In genomic region chr15:70853270-70853854, GRCh38 we compare ENCODE assay signal across 9 cellular contexts. TPM values are rescaled to one million over a fixed set of nuclear protein-coding genes. Genes with fewer than 3 reads are reported as not detected.
A peak's percentile ranks its signal among the peaks of the same experiment; 100 is the strongest.
DNase-seq lines count a peak whose midpoint lies in the region; ATAC-seq, FAIRE-seq and TF ChIP-seq lines count a peak whose summit lies in the region.
"Had no signal": no experiment of that assay in that cellular context is flagged by ENCODE, and none has a peak within 500 bp of the region (broad histone marks: within the 10 kb centered on the region; RNA-seq: fewer than 3 reads in every experiment).

No MANE protein-coding gene starts in this region.

- H3K27me3 ChIP-seq in BE2C (no peaks in the 10 kb centered on the region), adipocyte (replicated peaks; ENCODE audit: control insufficient read depth, insufficient read depth, low read length) (no peaks in the 10 kb centered on the region), left ventricle myocardium inferior (ENCODE audit: low read depth) (no peaks in the 10 kb centered on the region), rectal smooth muscle tissue (ENCODE audit: control insufficient read depth, insufficient read depth, low read length) (no peaks in the 10 kb centered on the region)

- H3K9me3 ChIP-seq in BE2C (no peaks in the 10 kb centered on the region), adipocyte (ENCODE audit: control insufficient read depth, low read length) (no peaks in the 10 kb centered on the region), left ventricle myocardium inferior (replicated peaks) (no peaks in the 10 kb centered on the region)

- peak overlapping the region; percentile 61 for H3K4me3 ChIP-seq in BE2C (ENCODE audit: low read depth, low read length)
- peak overlapping the region; percentile 95 for H3K4me3 ChIP-seq in adipocyte (ENCODE audit: low read length)
- peak overlapping the region; percentile 88 for H3K4me3 ChIP-seq in left ventricle myocardium inferior
- peak overlapping the region; percentile 69 for H3K4me3 ChIP-seq in rectal smooth muscle tissue (ENCODE audit: low read length)

- H3K36me3 ChIP-seq in BE2C (no peaks in the 10 kb centered on the region), adipocyte (ENCODE audit: control insufficient read depth, insufficient read depth, low read length, severe bottlenecking) (peaks cover 13% of the 10 kb centered on the region), left ventricle myocardium inferior (peaks cover 13% of the 10 kb centered on the region), rectal smooth muscle tissue (ENCODE audit: control insufficient read depth, insufficient read depth, low read length) (no peaks in the 10 kb centered on the region)

- ATAC-seq in HG03521 (IDR thresholded peaks at IDR 0.05; ENCODE audit: unreplicated experiment): no peak
- no peak for ATAC-seq in HG02588 (IDR thresholded peaks at IDR 0.05; ENCODE audit: unreplicated experiment)

- TF ChIP-seq CTCF in BE2C (IDR thresholded peaks at IDR 0.05; ENCODE audit: low read depth, low read length) (no peak), left ventricle myocardium inferior (IDR thresholded peaks at IDR 0.05; ENCODE audit: borderline replicate concordance) (no peak)

- TF ChIP-seq POLR2A in GM12892 (IDR thresholded peaks at IDR 0.05; ENCODE audit: low read depth, low read length): no peak

- H3K27ac ChIP-seq in left ventricle myocardium inferior (replicated peaks) (peak overlapping the region; percentile 95), rectal smooth muscle tissue (ENCODE audit: low read depth, low read length) (peak overlapping the region; percentile 74)
- H3K27ac ChIP-seq: HL-60 had no signal

- intact Hi-C loops in left ventricle myocardium inferior (cut with micrococcal nuclease): no loop called here

- DNase-seq in BE2C (no peak), HPDE6-E6E7 (ENCODE audit: extremely low spot score) (peak; percentile 63), adipocyte (ENCODE audit: low read depth) (peak; percentile 80), left ventricle myocardium inferior (no peak), GM12892 (ENCODE audit: insufficient read length) (no peak)

- peaks cover 5% of the 10 kb centered on the region; the same call in 1 of the 2 replicates for H3K4me1 ChIP-seq in BE2C
- peaks cover 64% of the 10 kb centered on the region for H3K4me1 ChIP-seq in adipocyte (ENCODE audit: control insufficient read depth, insufficient read depth, low read length)
- peaks cover 74% of the 10 kb centered on the region for H3K4me1 ChIP-seq in left ventricle myocardium inferior
- peaks cover 6% of the 10 kb centered on the region for H3K4me1 ChIP-seq in rectal smooth muscle tissue (ENCODE audit: control insufficient read depth, insufficient read depth, low read length)

- peak overlapping the region; percentile 93 for H3K9ac ChIP-seq in adipocyte (ENCODE audit: low read length)
- H3K9ac ChIP-seq in rectal smooth muscle tissue (ENCODE audit: low read length): peak overlapping the region; percentile 80

- FAIRE-seq in GM12892 (lab: Jason Lieb, UNC): no peak

RNA-seq across cellular contexts. Expression of gene LARP6, which starts 0.6 kb away (rescaled TPM):
- 10.5 TPM for polyA plus RNA-seq in BE2C (2012; ENCODE audit: insufficient read depth, insufficient read length, low read depth)
- 50.6 TPM for total RNA-seq in left ventricle myocardium inferior
- polyA plus RNA-seq in GM12892 (2012; ENCODE audit: missing spikeins): 10.5 TPM

RNA-seq across cellular contexts. Expression of gene THAP10, which starts 38.9 kb away (rescaled TPM):
- 4.9 TPM for polyA plus RNA-seq in BE2C (2012; ENCODE audit: insufficient read depth, insufficient read length, low read depth)
- total RNA-seq in left ventricle myocardium inferior: 5.6 TPM
- polyA plus RNA-seq in GM12892 (2012; ENCODE audit: missing spikeins): 0.85 TPM

RNA-seq across cellular contexts. Expression of gene LRRC49, which starts 39.3 kb away (rescaled TPM):
- 14.2 TPM for polyA plus RNA-seq in BE2C (2012; ENCODE audit: insufficient read depth, insufficient read length, low read depth)
- total RNA-seq in left ventricle myocardium inferior: 86.6 TPM
- polyA plus RNA-seq in GM12892 (2012; ENCODE audit: missing spikeins): 1.9 TPM

Comparison
In these comparisons a context has a peak if more than half of its experiments do, and no peak if none do; other contexts are left out.
1. DNase-seq: peak in HPDE6-E6E7 (single experiment) and adipocyte (single experiment); none in BE2C (single experiment), left ventricle myocardium inferior (single experiment) and GM12892 (single experiment).
2. Peak in every context shown above with its lines, with median percentiles within 50 percentile points of each other: H3K4me3 ChIP-seq.